1 cellular context compared by ENCODE assay signal in genomic region chr3:43583481-43583880, GRCh38.
TF ChIP-seq lines count a peak whose summit lies in the region.

No MANE protein-coding gene starts in this region.

TF ChIP-seq in WTC11, 78 proteins besides CTCF, POLR2A, EP300 and RAD21 (continued from another document):
- no peak for TF ChIP-seq ARID4B (CRISPR knock-in tag; IDR thresholded peaks at IDR 0.05; ENCODE audit: borderline replicate concordance)
- no peak for TF ChIP-seq ZNF671 (CRISPR knock-in tag; IDR thresholded peaks at IDR 0.05)
- TF ChIP-seq, protein P1, sequence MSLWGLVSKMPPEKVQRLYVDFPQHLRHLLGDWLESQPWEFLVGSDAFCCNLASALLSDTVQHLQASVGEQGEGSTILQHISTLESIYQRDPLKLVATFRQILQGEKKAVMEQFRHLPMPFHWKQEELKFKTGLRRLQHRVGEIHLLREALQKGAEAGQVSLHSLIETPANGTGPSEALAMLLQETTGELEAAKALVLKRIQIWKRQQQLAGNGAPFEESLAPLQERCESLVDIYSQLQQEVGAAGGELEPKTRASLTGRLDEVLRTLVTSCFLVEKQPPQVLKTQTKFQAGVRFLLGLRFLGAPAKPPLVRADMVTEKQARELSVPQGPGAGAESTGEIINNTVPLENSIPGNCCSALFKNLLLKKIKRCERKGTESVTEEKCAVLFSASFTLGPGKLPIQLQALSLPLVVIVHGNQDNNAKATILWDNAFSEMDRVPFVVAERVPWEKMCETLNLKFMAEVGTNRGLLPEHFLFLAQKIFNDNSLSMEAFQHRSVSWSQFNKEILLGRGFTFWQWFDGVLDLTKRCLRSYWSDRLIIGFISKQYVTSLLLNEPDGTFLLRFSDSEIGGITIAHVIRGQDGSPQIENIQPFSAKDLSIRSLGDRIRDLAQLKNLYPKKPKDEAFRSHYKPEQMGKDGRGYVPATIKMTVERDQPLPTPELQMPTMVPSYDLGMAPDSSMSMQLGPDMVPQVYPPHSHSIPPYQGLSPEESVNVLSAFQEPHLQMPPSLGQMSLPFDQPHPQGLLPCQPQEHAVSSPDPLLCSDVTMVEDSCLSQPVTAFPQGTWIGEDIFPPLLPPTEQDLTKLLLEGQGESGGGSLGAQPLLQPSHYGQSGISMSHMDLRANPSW (CRISPR knock-in tag; conservative IDR thresholded peaks at IDR 0.05; ENCODE audit: low read depth): no peak
- TF ChIP-seq, protein P2, sequence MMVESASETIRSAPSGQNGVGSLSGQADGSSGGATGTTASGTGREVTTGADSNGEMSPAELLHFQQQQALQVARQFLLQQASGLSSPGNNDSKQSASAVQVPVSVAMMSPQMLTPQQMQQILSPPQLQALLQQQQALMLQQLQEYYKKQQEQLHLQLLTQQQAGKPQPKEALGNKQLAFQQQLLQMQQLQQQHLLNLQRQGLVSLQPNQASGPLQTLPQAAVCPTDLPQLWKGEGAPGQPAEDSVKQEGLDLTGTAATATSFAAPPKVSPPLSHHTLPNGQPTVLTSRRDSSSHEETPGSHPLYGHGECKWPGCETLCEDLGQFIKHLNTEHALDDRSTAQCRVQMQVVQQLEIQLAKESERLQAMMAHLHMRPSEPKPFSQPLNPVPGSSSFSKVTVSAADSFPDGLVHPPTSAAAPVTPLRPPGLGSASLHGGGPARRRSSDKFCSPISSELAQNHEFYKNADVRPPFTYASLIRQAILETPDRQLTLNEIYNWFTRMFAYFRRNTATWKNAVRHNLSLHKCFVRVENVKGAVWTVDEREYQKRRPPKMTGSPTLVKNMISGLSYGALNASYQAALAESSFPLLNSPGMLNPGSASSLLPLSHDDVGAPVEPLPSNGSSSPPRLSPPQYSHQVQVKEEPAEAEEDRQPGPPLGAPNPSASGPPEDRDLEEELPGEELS (CRISPR knock-in tag; IDR thresholded peaks at IDR 0.05): no peak
- TF ChIP-seq NFATC4 (CRISPR knock-in tag; IDR thresholded peaks at IDR 0.05): no peak
- TF ChIP-seq ETV6 (CRISPR knock-in tag; IDR thresholded peaks at IDR 0.05): no peak
